1 cellular context compared by ENCODE assay signal in genomic region chr5:140312067-140312790, GRCh38.
A peak's percentile ranks its signal among the peaks of the same experiment; 100 is the strongest.
TF ChIP-seq lines count a peak whose summit lies in the region.

No MANE protein-coding gene starts in this region.

TF ChIP-seq in IMR-90, 13 proteins besides CTCF, POLR2A, EP300 and RAD21 (continued from another document):
- TF ChIP-seq ELK1 (IDR thresholded peaks at IDR 0.05; ENCODE audit: borderline replicate concordance, low read depth, low read length) (no peak), RCOR1 (IDR thresholded peaks at IDR 0.05; ENCODE audit: insufficient replicate concordance, low read length) (no peak), MAFK (IDR thresholded peaks at IDR 0.05; ENCODE audit: low read depth, low read length) (peak; percentile 61)
